23 cellular contexts compared by ENCODE assay signal in the genomic region with DNA sequence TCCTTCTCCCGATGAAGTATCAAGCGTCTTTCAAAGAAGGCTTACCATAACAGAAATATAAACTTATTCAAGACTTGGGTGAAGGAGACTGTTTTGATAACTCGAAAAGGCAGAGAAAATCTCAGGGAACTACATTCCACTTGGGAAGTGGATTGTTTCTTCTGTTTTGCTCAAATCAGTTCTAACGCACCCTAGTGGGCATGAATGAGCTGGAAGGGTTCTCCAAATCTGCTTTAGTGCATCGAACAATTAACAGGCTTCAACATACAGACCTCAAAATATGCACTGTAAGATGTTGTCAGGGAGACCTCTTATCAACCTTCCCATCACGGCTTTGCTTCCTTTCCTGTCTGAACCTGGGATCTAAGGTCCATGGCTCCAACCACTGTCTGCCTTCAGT.
DNase-seq lines count a peak whose midpoint lies in the region; ATAC-seq and TF ChIP-seq lines count a peak whose summit lies in the region.
"Had no signal": no experiment of that assay in that cellular context is flagged by ENCODE, and none has a peak within 500 bp of the region (broad histone marks: within the 10 kb centered on the region; RNA-seq: fewer than 3 reads in every experiment).

No MANE protein-coding gene starts in this region.

- DNase-seq in body of pancreas (no peak), KBM-7 (no peak)
- no peak for DNase-seq in naive thymus-derived CD8-positive, alpha-beta T cell
- DNase-seq: ACHN; activated CD4-positive, alpha-beta memory T cell treated with anti-CD3 and anti-CD28 coated beads, Interleukin-2, amount 10 ng/mL, durations not matched to agents 7 days and 5 days; amniotic stem cell; C1 segment of cervical spinal cord; H7; Kasumi-1; midbrain; NCI-H1048; NCI-H2029 treated with DMSO at 0.1 percent for 48 hours; NK-92 treated with Interleukin-12 subunit alpha and Interleukin-12 subunit beta, amount 100 ng/mL, for 24 hours; T1000; upper lobe of left lung had no signal

- H3K27ac Mint-ChIP-seq in naive thymus-derived CD8-positive, alpha-beta T cell, result peak overlapping the region in 1 of 10 donors; percentile 1
- H3K27ac Mint-ChIP-seq: activated CD4-positive, alpha-beta memory T cell treated with anti-CD3 and anti-CD28 coated beads, Interleukin-2, amount 10 ng/mL, durations not matched to agents 7 days and 5 days; nephron had no signal

- TF ChIP-seq POLR2A in body of pancreas (IDR thresholded peaks at IDR 0.05), result no peak

- WGBS in body of pancreas, 2 donors, result 54 to 64% methylated on average over 5 to 6 of the region's 6 CpGs
- 80% methylated on average over 6 of the region's 6 CpGs for WGBS in liver

- in situ Hi-C loops in KBM-7 (cut with MboI; ENCODE audit: low pct_unique_long_range_greater_than_20kb, low sequenced_read_pairs), result no loop called here

- H3K79me2 ChIP-seq in Loucy (ENCODE audit: insufficient read depth, low read length), result no peaks in the 10 kb centered on the region

- no peak overlapping the region for H3K27ac ChIP-seq in C4-2B
- H3K27ac ChIP-seq in body of pancreas, result no peak overlapping the region
- no peak overlapping the region for H3K27ac ChIP-seq in liver (ENCODE audit: low read depth in 1 of 2, low read length in 2 of 2)
- H3K27ac ChIP-seq: RWPE1, upper lobe of left lung had no signal

- peak in 1 of 2 donors; percentile 54 for TF ChIP-seq RAD21 in liver (IDR thresholded peaks at IDR 0.05)

- no peaks in the 10 kb centered on the region for H3K36me3 ChIP-seq in Loucy (ENCODE audit: insufficient read depth, low read length)
- H3K36me3 ChIP-seq in body of pancreas (replicated peaks in 1 of 2; ENCODE audit: insufficient read depth in 1 of 2, low read depth in 2 of 2), result no peaks in the 10 kb centered on the region
- no peaks in the 10 kb centered on the region for H3K36me3 ChIP-seq in liver (ENCODE audit: control insufficient read depth in 4 of 4, insufficient read depth in 3 of 4, low read depth in 1 of 4, low read length in 3 of 4)
- H3K36me3 ChIP-seq: upper lobe of left lung had no signal

- no peaks in the 10 kb centered on the region for H4K20me1 ChIP-seq in Loucy (ENCODE audit: insufficient read depth, low read length, poor library complexity, severe bottlenecking)

- no peaks in the 10 kb centered on the region for H3K36me3 Mint-ChIP-seq in naive thymus-derived CD8-positive, alpha-beta T cell

- peak; percentile 20 for TF ChIP-seq CTCF in C4-2B (conservative IDR thresholded peaks at IDR 0.05)
- peak; percentile 48 for TF ChIP-seq CTCF in Loucy (conservative IDR thresholded peaks at IDR 0.05; ENCODE audit: low read length)
- peak in 4 of 7 experiments; percentile 9 to 40 (median 18) for TF ChIP-seq CTCF in body of pancreas (IDR thresholded peaks at IDR 0.05)
- TF ChIP-seq CTCF in liver (IDR thresholded peaks at IDR 0.05; ENCODE audit: low read depth, low read length, missing input control), result peak; percentile 15

- H3K9me2 ChIP-seq in Loucy (replicated peaks; ENCODE audit: low read depth, low read length), result no peaks in the 10 kb centered on the region

- H3K4me2 ChIP-seq in Loucy (ENCODE audit: low read depth, low read length, poor library complexity, severe bottlenecking), result no peak overlapping the region

- H3K27me3 Mint-ChIP-seq in naive thymus-derived CD8-positive, alpha-beta T cell, result peaks cover 1 to 12% (median 4%) of the 10 kb centered on the region in 5 donors

- intact Hi-C loops in body of pancreas (cut with DNase I), result no loop called here

- H3K9me3 Mint-ChIP-seq in naive thymus-derived CD8-positive, alpha-beta T cell, result no peaks in the 10 kb centered on the region
- H3K9me3 Mint-ChIP-seq: nephron had no signal

- no peak overlapping the region for H3K4me3 Mint-ChIP-seq in naive thymus-derived CD8-positive, alpha-beta T cell
- H3K4me3 Mint-ChIP-seq: activated CD4-positive, alpha-beta memory T cell treated with anti-CD3 and anti-CD28 coated beads, Interleukin-2, amount 10 ng/mL, durations not matched to agents 7 days and 5 days; nephron had no signal

- ATAC-seq in body of pancreas, result no peak
- ATAC-seq in GM21619 (IDR thresholded peaks at IDR 0.05; ENCODE audit: unreplicated experiment), result no peak
- no peak for ATAC-seq in HG02642 (IDR thresholded peaks at IDR 0.05; ENCODE audit: poor library complexity, unreplicated experiment)
- no peak for ATAC-seq in naive thymus-derived CD8-positive, alpha-beta T cell
- ATAC-seq: activated CD4-positive, CD25-positive, alpha-beta regulatory T cell treated with anti-CD3 and anti-CD28 coated beads, Interleukin-2, amount 50 U/mL, for 24 hours had no signal

- H3K4me3 ChIP-seq in Loucy (ENCODE audit: low read length, poor library complexity, severe bottlenecking) (no peak overlapping the region), body of pancreas (no peak overlapping the region), liver (ENCODE audit: low read depth in 1 of 3, low read length in 3 of 3) (no peak overlapping the region)
- H3K4me3 ChIP-seq: upper lobe of left lung had no signal

- peaks cover 14 to 23% (median 16%) of the 10 kb centered on the region in 4 donors for H3K4me1 Mint-ChIP-seq in naive thymus-derived CD8-positive, alpha-beta T cell
- H3K4me1 Mint-ChIP-seq: activated CD4-positive, alpha-beta memory T cell treated with anti-CD3 and anti-CD28 coated beads, Interleukin-2, amount 10 ng/mL, durations not matched to agents 7 days and 5 days had no signal

- H3K9ac ChIP-seq in Loucy (ENCODE audit: low read depth, low read length, poor library complexity, severe bottlenecking) (no peak overlapping the region), liver (ENCODE audit: low read depth in 1 of 2, low read length in 2 of 2) (no peak overlapping the region)

- H2AFZ ChIP-seq in Loucy (ENCODE audit: low read length), result no peak overlapping the region

- no peaks in the 10 kb centered on the region for H3K9me3 ChIP-seq in Loucy (ENCODE audit: insufficient read depth, low read depth, low read length)
- H3K9me3 ChIP-seq in body of pancreas, result no peaks in the 10 kb centered on the region
- H3K9me3 ChIP-seq in liver (ENCODE audit: control insufficient read depth in 4 of 4, low read length in 3 of 4), result no peaks in the 10 kb centered on the region
- H3K9me3 ChIP-seq: upper lobe of left lung had no signal

- H3K27me3 ChIP-seq in Loucy (ENCODE audit: insufficient read depth, low read length, poor library complexity, severe bottlenecking) (no peaks in the 10 kb centered on the region), body of pancreas (no peaks in the 10 kb centered on the region), liver (ENCODE audit: control insufficient read depth in 4 of 4, insufficient read depth in 4 of 4, low read length in 3 of 4) (peaks cover 0 to 3% (median 0%) of the 10 kb centered on the region in 4 donors)
- H3K27me3 ChIP-seq: upper lobe of left lung had no signal

- POLR2A ChIA-PET in naive thymus-derived CD8-positive, alpha-beta T cell (lab: Charles Lee), result no interaction called here

- H3K4me1 ChIP-seq in Loucy (ENCODE audit: insufficient read depth, low read length, poor library complexity, severe bottlenecking), result peaks cover 60% of the 10 kb centered on the region
- no peaks in the 10 kb centered on the region for H3K4me1 ChIP-seq in body of pancreas
- H3K4me1 ChIP-seq in liver (ENCODE audit: control insufficient read depth in 4 of 4, insufficient read depth in 4 of 4, low read length in 3 of 4), result no peaks in the 10 kb centered on the region
- H3K4me1 ChIP-seq: upper lobe of left lung had no signal

- no peaks in the 10 kb centered on the region for H3F3A ChIP-seq in Loucy (ENCODE audit: low read depth)

TF ChIP-seq in liver, 16 proteins besides CTCF, POLR2A, EP300 and RAD21 (continues in another document):
- TF ChIP-seq, protein P1, sequence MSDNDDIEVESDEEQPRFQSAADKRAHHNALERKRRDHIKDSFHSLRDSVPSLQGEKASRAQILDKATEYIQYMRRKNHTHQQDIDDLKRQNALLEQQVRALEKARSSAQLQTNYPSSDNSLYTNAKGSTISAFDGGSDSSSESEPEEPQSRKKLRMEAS (IDR thresholded peaks at IDR 0.05), result no peak
- TF ChIP-seq EGR1 (IDR thresholded peaks at IDR 0.05; ENCODE audit: low read depth in 2 of 2) (no peak), HNF4A (conservative IDR thresholded peaks at IDR 0.05) (no peak), SP1 (IDR thresholded peaks at IDR 0.05) (no peak), GABPA (IDR thresholded peaks at IDR 0.05 in 1 of 2, conservative IDR thresholded peaks at IDR 0.05 in 1 of 2) (no peak), FOXA2 (IDR thresholded peaks at IDR 0.05) (no peak), FOXA1 (IDR thresholded peaks at IDR 0.05) (no peak), YY1 (IDR thresholded peaks at IDR 0.05) (no peak)
- TF ChIP-seq, protein P2, sequence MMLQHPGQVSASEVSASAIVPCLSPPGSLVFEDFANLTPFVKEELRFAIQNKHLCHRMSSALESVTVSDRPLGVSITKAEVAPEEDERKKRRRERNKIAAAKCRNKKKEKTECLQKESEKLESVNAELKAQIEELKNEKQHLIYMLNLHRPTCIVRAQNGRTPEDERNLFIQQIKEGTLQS (IDR thresholded peaks at IDR 0.05), result no peak
- TF ChIP-seq, protein P3, sequence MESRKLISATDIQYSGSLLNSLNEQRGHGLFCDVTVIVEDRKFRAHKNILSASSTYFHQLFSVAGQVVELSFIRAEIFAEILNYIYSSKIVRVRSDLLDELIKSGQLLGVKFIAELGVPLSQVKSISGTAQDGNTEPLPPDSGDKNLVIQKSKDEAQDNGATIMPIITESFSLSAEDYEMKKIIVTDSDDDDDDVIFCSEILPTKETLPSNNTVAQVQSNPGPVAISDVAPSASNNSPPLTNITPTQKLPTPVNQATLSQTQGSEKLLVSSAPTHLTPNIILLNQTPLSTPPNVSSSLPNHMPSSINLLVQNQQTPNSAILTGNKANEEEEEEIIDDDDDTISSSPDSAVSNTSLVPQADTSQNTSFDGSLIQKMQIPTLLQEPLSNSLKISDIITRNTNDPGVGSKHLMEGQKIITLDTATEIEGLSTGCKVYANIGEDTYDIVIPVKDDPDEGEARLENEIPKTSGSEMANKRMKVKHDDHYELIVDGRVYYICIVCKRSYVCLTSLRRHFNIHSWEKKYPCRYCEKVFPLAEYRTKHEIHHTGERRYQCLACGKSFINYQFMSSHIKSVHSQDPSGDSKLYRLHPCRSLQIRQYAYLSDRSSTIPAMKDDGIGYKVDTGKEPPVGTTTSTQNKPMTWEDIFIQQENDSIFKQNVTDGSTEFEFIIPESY (IDR thresholded peaks at IDR 0.05), result no peak
